25 cellular contexts compared by ENCODE assay signal in genomic region chr2:127847926-127848325, GRCh38.
"Had no signal": no experiment of that assay in that cellular context is flagged by ENCODE, and none has a peak within 500 bp of the region (broad histone marks: within the 10 kb centered on the region; RNA-seq: fewer than 3 reads in every experiment).

No MANE protein-coding gene starts in this region.

- H3K27ac ChIP-seq: HL-60, KMS-11, SJSA1, SK-N-MC had no signal

- H3K9ac ChIP-seq: KMS-11 had no signal

- ATAC-seq: K562 had no signal

- H3K27me3 ChIP-seq: SJSA1 had no signal

- DNase-seq: Kasumi-1, MM.1S, NCI-H1092 treated with DMSO at 0.1 percent for 48 hours, NCI-H1436, NCI-H187, NCI-H2029, NCI-H2081 treated with DMSO at 0.1 percent for 48 hours, NCI-H2171, NCI-H226, NCI-H446, NCI-H510A, NCI-H524 treated with DMSO at 0.1 percent for 48 hours, NCI-H69, NCI-H774, Right ventricle myocardium superior, RPMI8226, SIG-M5 had no signal

- H3K4me1 ChIP-seq: SJSA1 had no signal

- H3K4me3 ChIP-seq: K562, SJSA1, SK-N-MC had no signal

- H3K9me3 Mint-ChIP-seq: IgD-negative memory B cell had no signal

- H3K4me3 Mint-ChIP-seq: IgD-negative memory B cell had no signal

- FAIRE-seq: HTR-8/SVneo, K562, RCC 7860 had no signal

- H3K4me2 ChIP-seq: KMS-11 had no signal

- H3K27me3 Mint-ChIP-seq: IgD-negative memory B cell had no signal

- H3K9me3 ChIP-seq: SJSA1 had no signal
